8 cellular contexts compared by ENCODE assay signal in genomic region chr6:75855047-75855446, GRCh38.
DNase-seq lines count a peak whose midpoint lies in the region; ATAC-seq, FAIRE-seq and TF ChIP-seq lines count a peak whose summit lies in the region.

No MANE protein-coding gene starts in this region.

- peaks cover 0 to 2% (median 0%) of the 10 kb centered on the region in 3 donors for H3K27me3 Mint-ChIP-seq in immature natural killer cell (ENCODE audit: low read depth in 3 of 3)
- peaks cover 4 to 5% of the 10 kb centered on the region in 2 donors for H3K27me3 Mint-ChIP-seq in stimulated activated naive B cell treated with anti-CD40 and anti-IgM and Interleukin-4, amounts not matched to agents 10 μg/mL and 1 μg/mL and 100 μg/mL, for 72 hours

- H2AFZ ChIP-seq in DND-41 (ENCODE audit: low read depth, low read length) = no peak overlapping the region

- 0% methylated on average over 1 of the region's 1 CpG for WGBS in A549 (ENCODE audit: missing lambda C conversion rate)

- H3K9ac ChIP-seq in DND-41 (ENCODE audit: low read depth, low read length) = no peak overlapping the region

- peaks cover 0 to 2% (median 0%) of the 10 kb centered on the region in 6 donors for H3K9me3 Mint-ChIP-seq in immature natural killer cell
- H3K9me3 Mint-ChIP-seq in stimulated activated naive B cell treated with anti-CD40 and anti-IgM and Interleukin-4, amounts not matched to agents 10 μg/mL and 1 μg/mL and 100 μg/mL, for 72 hours = no peaks in the 10 kb centered on the region

- no peak for TF ChIP-seq POLR2A in A549 (IDR thresholded peaks at IDR 0.05; ENCODE audit: low read length)

- H3K27me3 ChIP-seq in DND-41 (ENCODE audit: insufficient read depth, low read length, poor library complexity) = no peaks in the 10 kb centered on the region

- no peak overlapping the region for H3K27ac ChIP-seq in A549
- H3K27ac ChIP-seq in DND-41 (ENCODE audit: low read length) = no peak overlapping the region

- no peaks in the 10 kb centered on the region for H3K36me3 ChIP-seq in DND-41 (ENCODE audit: insufficient read depth, low read length)

- no peak for FAIRE-seq in A549 (lab: Jason Lieb, UNC)

- H3K4me2 ChIP-seq in A549 = no peak overlapping the region
- no peak overlapping the region for H3K4me2 ChIP-seq in DND-41 (ENCODE audit: insufficient read depth, low read length)

- H3K4me3 ChIP-seq in A549 = no peak overlapping the region
- no peak overlapping the region for H3K4me3 ChIP-seq in DND-41 (ENCODE audit: low read depth in 1 of 2, low read length in 2 of 2)
- no peak overlapping the region for H3K4me3 ChIP-seq in LNCaP clone FGC (ENCODE audit: low read depth, low read length)
- H3K4me3 ChIP-seq in WI38 (ENCODE audit: low read depth, low read length) = no peak overlapping the region

- peaks cover 3 to 12% (median 5%) of the 10 kb centered on the region in 3 donors for H3K36me3 Mint-ChIP-seq in immature natural killer cell
- no peaks in the 10 kb centered on the region for H3K36me3 Mint-ChIP-seq in stimulated activated naive B cell treated with anti-CD40 and anti-IgM and Interleukin-4, amounts not matched to agents 10 μg/mL and 1 μg/mL and 100 μg/mL, for 72 hours

- no peaks in the 10 kb centered on the region for H4K20me1 ChIP-seq in DND-41 (ENCODE audit: insufficient read depth, low read length)

- ATAC-seq in A549 (peak in 1 of 2 experiments; percentile 69; a peak in 2 of 6 replicates), DND-41 (ENCODE audit: insufficient read depth, low read depth) (peak; percentile 58; the same call in 2 of the 3 replicates), GM21786 (IDR thresholded peaks at IDR 0.05; ENCODE audit: unreplicated experiment) (no peak)
- ATAC-seq in stimulated activated naive B cell treated with anti-CD40 and anti-IgM and Interleukin-4, amounts not matched to agents 10 μg/mL and 1 μg/mL and 100 μg/mL, for 72 hours (replicated peaks) = no peak

- POLR2A ChIA-PET in A549 (lab: Yijun Ruan, JAX) = no interaction called here

- peak; percentile 2 to 76 for DNase-seq in A549 (ENCODE audit: low read depth in 1 of 2, low spot score in 1 of 2)
- DNase-seq in DND-41 = peak; percentile 19
- peak; percentile 86 for DNase-seq in LNCaP clone FGC (ENCODE audit: low read depth)
- DNase-seq in immature natural killer cell = peak in 2 of 3 donors; percentile 1 to 12
- no peak for DNase-seq in stimulated activated naive B cell treated with anti-CD40 and anti-IgM and Interleukin-4, amounts not matched to agents 10 μg/mL and 1 μg/mL and 100 μg/mL, for 72 hours
- DNase-seq in NCI-H345 (lab: John Stamatoyannopoulos, UW) = no peak

- peaks cover 15% of the 10 kb centered on the region for H3K4me1 ChIP-seq in A549
- H3K4me1 ChIP-seq in DND-41 (ENCODE audit: insufficient read depth, low read length) = no peaks in the 10 kb centered on the region

- CTCF ChIA-PET in A549 (lab: Yijun Ruan, JAX) = interaction anchor here (0.8 to 1.4 kb wide), 4 partner anchors 19 to 38 kb away, joined by 3 to 4 read pairs (median 4); no protein-coding TSS in a partner anchor

- no peak overlapping the region for H3K4me3 Mint-ChIP-seq in immature natural killer cell
- no peak overlapping the region for H3K4me3 Mint-ChIP-seq in stimulated activated naive B cell treated with anti-CD40 and anti-IgM and Interleukin-4, amounts not matched to agents 10 μg/mL and 1 μg/mL and 100 μg/mL, for 72 hours

- H3K9me3 ChIP-seq in A549 = no peaks in the 10 kb centered on the region
- no peaks in the 10 kb centered on the region for H3K9me3 ChIP-seq in DND-41 (ENCODE audit: insufficient read depth, low read length, severe bottlenecking)

- no peaks in the 10 kb centered on the region for H3K79me2 ChIP-seq in DND-41 (ENCODE audit: insufficient read depth, low read length)

- no peak overlapping the region for H3K27ac Mint-ChIP-seq in immature natural killer cell
- no peak overlapping the region for H3K27ac Mint-ChIP-seq in stimulated activated naive B cell treated with anti-CD40 and anti-IgM and Interleukin-4, amounts not matched to agents 10 μg/mL and 1 μg/mL and 100 μg/mL, for 72 hours

- TF ChIP-seq CTCF in A549 (IDR thresholded peaks at IDR 0.05) (peak; percentile 45), DND-41 (IDR thresholded peaks at IDR 0.05; ENCODE audit: borderline replicate concordance, extremely low read depth, low read length, poor library complexity, severe bottlenecking) (peak; percentile 62), LNCaP clone FGC (IDR thresholded peaks at IDR 0.05; ENCODE audit: control insufficient read depth, extremely low read depth, insufficient read depth) (peak; percentile 74), WI38 (IDR thresholded peaks at IDR 0.05; ENCODE audit: low read depth, low read length) (peak; percentile 46; the same call in 1 of the 2 replicates)

- peak; percentile 51 to 55 for TF ChIP-seq RAD21 in A549 (conservative IDR thresholded peaks at IDR 0.05 in 1 of 2, IDR thresholded peaks at IDR 0.05 in 1 of 2)

- H3K4me1 Mint-ChIP-seq in immature natural killer cell = no peaks in the 10 kb centered on the region
- no peaks in the 10 kb centered on the region for H3K4me1 Mint-ChIP-seq in stimulated activated naive B cell treated with anti-CD40 and anti-IgM and Interleukin-4, amounts not matched to agents 10 μg/mL and 1 μg/mL and 100 μg/mL, for 72 hours

- no peak for TF ChIP-seq EP300 in A549 (IDR thresholded peaks at IDR 0.05)

TF ChIP-seq in A549, 52 proteins besides CTCF, POLR2A, EP300 and RAD21:
- no peak for TF ChIP-seq CHD2 (IDR thresholded peaks at IDR 0.05; ENCODE audit: low read length, partially characterized antibody)
- TF ChIP-seq SMC3 (IDR thresholded peaks at IDR 0.05) = 0 out of 3 replicates have a peak, but pooled peaks have one; percentile 15
TF ChIP-seq in A549: peak in this region for 1.

Comparison
In these comparisons a context has a peak if more than half of its experiments do, and no peak if none do; other contexts are left out.
1. DNase-seq: peak in A549 (2 of 2), DND-41 (single experiment), LNCaP clone FGC (single experiment) and immature natural killer cell (2 of 3); none in stimulated activated naive B cell treated with anti-CD40 and anti-IgM and Interleukin-4, amounts not matched to agents 10 μg/mL and 1 μg/mL and 100 μg/mL, for 72 hours (single experiment) and NCI-H345 (single experiment).
2. Peak in every context shown above with its lines, with median percentiles within 50 percentile points of each other: CTCF ChIP-seq.